10 cellular contexts compared by ENCODE assay signal in the genomic region with DNA sequence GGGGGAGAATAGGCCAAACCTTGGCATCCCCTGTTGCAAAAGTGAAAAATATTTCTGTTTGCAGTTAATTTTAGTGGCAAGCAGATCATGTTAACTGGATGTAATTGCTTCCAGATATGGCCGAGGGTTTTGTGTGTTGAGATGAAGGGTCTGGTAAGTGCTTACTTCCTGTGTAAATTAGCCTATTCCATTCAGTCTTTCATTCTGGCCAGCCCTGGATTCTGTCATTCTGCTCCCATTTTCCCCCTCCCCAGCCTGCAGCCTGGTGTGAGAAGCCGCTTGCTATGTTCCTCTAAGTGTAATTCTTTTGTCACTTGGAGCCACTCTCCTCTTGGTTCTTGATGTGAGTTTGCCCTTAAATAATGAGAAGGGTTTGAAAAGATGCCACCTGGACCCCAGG. TPM values are rescaled to one million over a fixed set of nuclear protein-coding genes. Genes with fewer than 3 reads are reported as not detected.
A peak's percentile ranks its signal among the peaks of the same experiment; 100 is the strongest.
DNase-seq lines count a peak whose midpoint lies in the region; ATAC-seq and TF ChIP-seq lines count a peak whose summit lies in the region.
"Had no signal": no experiment of that assay in that cellular context is flagged by ENCODE, and none has a peak within 500 bp of the region (broad histone marks: within the 10 kb centered on the region; RNA-seq: fewer than 3 reads in every experiment).

No MANE protein-coding gene starts in this region.

- H3K36me3 Mint-ChIP-seq in Caco-2 (ENCODE audit: insufficient read depth, unreplicated experiment) (peaks cover 11% of the 10 kb centered on the region), nephron (ENCODE audit: low read depth) (no peaks in the 10 kb centered on the region)

- H3K36me3 ChIP-seq in Caco-2 (ENCODE audit: control insufficient read depth, insufficient read depth, low read length) (no peaks in the 10 kb centered on the region), upper lobe of right lung (peaks cover 50% of the 10 kb centered on the region)

- H3K4me1 ChIP-seq in Caco-2: peaks cover 59% of the 10 kb centered on the region
- H3K4me1 ChIP-seq in upper lobe of right lung: peaks cover 98% of the 10 kb centered on the region

- peak overlapping the region; percentile 90 for H3K27ac Mint-ChIP-seq in Caco-2 (ENCODE audit: unreplicated experiment)
- H3K27ac Mint-ChIP-seq in nephron: peak overlapping the region in 1 of 3 experiments; percentile 3
- H3K27ac Mint-ChIP-seq: activated B cell treated with CpG ODN at 0.5 μM for 24 hours had no signal

- intact Hi-C loops in Caco-2 (cut with micrococcal nuclease; ENCODE audit: unreplicated experiment): loop anchor here (1.0 kb wide), 1 partner anchor 102 kb away; no protein-coding TSS in a partner anchor
- intact Hi-C loops in upper lobe of right lung (cut with DNase I): no loop called here

- CTCF ChIA-PET in Caco-2 (lab: Charles Lee): no interaction called here

- H3K4me1 Mint-ChIP-seq in Caco-2 (ENCODE audit: low read depth, unreplicated experiment): peaks cover 57% of the 10 kb centered on the region
- H3K4me1 Mint-ChIP-seq in nephron: peaks cover 49% of the 10 kb centered on the region

- H3K27ac ChIP-seq in VCaP (peak overlapping the region; percentile 58), upper lobe of right lung (no peak overlapping the region)

- no peaks in the 10 kb centered on the region for H3K27me3 ChIP-seq in Caco-2 (replicated peaks; ENCODE audit: control insufficient read depth, insufficient read depth, low read length)
- no peaks in the 10 kb centered on the region for H3K27me3 ChIP-seq in upper lobe of right lung

- TF ChIP-seq CTCF in Caco-2 (IDR thresholded peaks at IDR 0.05; ENCODE audit: insufficient read depth in 1 of 2, low read depth in 1 of 2, low read length in 1 of 2, severe bottlenecking in 1 of 2, unreplicated experiment in 1 of 2) (no peak), VCaP (conservative IDR thresholded peaks at IDR 0.05) (no peak), nephron (IDR thresholded peaks at IDR 0.05; ENCODE audit: unreplicated experiment in 3 of 3) (no peak), upper lobe of right lung (IDR thresholded peaks at IDR 0.05) (no peak)

- H3K4me3 ChIP-seq in Caco-2 (ENCODE audit: low read depth, low read length) (peak overlapping the region; percentile 25), upper lobe of right lung (no peak overlapping the region)

- ATAC-seq in upper lobe of right lung (no peak), HG03025 (IDR thresholded peaks at IDR 0.05; ENCODE audit: low FRiP score, unreplicated experiment) (no peak), HG03039 (IDR thresholded peaks at IDR 0.05; ENCODE audit: unreplicated experiment) (no peak)

- H3K27me3 Mint-ChIP-seq in Caco-2 (ENCODE audit: insufficient read depth, unreplicated experiment) (no peaks in the 10 kb centered on the region), nephron (ENCODE audit: low read depth) (peaks cover 80% of the 10 kb centered on the region)

- H3K9me3 ChIP-seq in Caco-2 (no peaks in the 10 kb centered on the region), upper lobe of right lung (no peaks in the 10 kb centered on the region)

- POLR2A ChIA-PET in Caco-2 (lab: Charles Lee): no interaction called here

- peak overlapping the region; percentile 72 for H3K4me3 Mint-ChIP-seq in Caco-2 (ENCODE audit: unreplicated experiment)
- peak overlapping the region in 2 of 3 experiments; percentile 9 to 37 for H3K4me3 Mint-ChIP-seq in nephron

- BruUV-seq in Caco-2 (replicated peaks; lab: Mats Ljungman, UMichigan): no TSS peak

- no peak for DNase-seq in Caco-2
- peak; percentile 72 for DNase-seq in NCI-H1092 (lab: John Stamatoyannopoulos, UW)
- no peak for DNase-seq in upper lobe of right lung
- DNase-seq in NCI-H1694 (lab: John Stamatoyannopoulos, UW): no peak
- DNase-seq: activated B cell treated with CpG ODN at 0.5 μM for 24 hours had no signal

- H3K9me3 Mint-ChIP-seq in Caco-2 (ENCODE audit: unreplicated experiment) (no peaks in the 10 kb centered on the region), nephron (no peaks in the 10 kb centered on the region)
- H3K9me3 Mint-ChIP-seq: activated B cell treated with CpG ODN at 0.5 μM for 24 hours had no signal

RNA-seq across cellular contexts. Expression of a gene that starts 17.5 kb away (rescaled TPM):
- total RNA-seq in Caco-2 (2022): 10.6 and 12.7 TPM in 2 replicates
- total RNA-seq in upper lobe of right lung: 221 TPM
- total RNA-seq: NCI-H460 had no signal

Comparison
In these comparisons a context has a peak if more than half of its experiments do, and no peak if none do; other contexts are left out.
1. RNA of a gene that starts 17.5 kb away (total RNA-seq): 221 TPM in upper lobe of right lung (single experiment); 10.6 to 12.7 TPM in Caco-2; every median in the first group is over 10 times any median in the second.